8 cellular contexts compared by ENCODE assay signal in the genomic region with DNA sequence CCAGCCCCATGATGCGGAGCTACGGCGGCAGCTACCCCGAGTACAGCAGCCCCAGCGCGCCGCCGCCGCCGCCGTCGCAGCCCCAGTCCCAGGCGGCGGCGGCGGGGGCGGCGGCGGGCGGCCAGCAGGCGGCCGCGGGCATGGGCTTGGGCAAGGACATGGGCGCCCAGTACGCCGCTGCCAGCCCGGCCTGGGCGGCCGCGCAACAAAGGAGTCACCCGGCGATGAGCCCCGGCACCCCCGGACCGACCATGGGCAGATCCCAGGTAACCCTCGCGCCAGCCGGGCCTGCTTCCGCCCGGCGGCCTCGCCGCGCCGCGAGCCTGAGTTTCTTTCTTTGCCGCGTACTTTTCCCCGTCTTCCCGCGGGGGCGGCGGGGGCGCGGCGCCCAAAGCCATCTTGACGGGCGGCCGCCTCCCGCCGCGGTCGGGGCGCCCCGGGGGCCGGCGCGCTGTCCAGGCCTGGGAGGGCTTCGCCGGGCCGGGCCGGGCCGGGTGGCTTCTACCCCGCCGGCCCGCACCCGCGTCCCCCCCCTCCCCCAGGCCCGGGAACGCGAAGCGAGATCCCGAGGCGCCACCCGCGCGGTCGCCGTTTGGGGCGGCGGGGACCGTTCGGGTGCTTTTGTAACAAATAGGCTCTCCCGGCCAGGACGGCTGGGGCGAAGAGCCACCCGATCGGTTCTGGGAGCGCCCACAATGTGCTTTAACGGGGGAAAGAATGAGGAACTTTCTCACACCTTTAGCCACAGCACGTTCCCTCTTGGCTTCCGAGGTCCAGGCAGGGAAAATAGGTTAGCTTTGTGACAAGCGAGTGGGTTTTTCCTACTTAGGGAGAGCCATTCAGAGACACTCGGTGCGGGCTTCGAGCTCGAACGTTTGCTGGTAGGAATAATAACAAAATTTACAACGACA. TPM values are rescaled to one million over a fixed set of nuclear protein-coding genes. Genes with fewer than 3 reads are reported as not detected.
A peak's percentile ranks its signal among the peaks of the same experiment; 100 is the strongest.
DNase-seq lines count a peak whose midpoint lies in the region; TF ChIP-seq lines count a peak whose summit lies in the region.

No MANE protein-coding gene starts in this region.

- H3K4me3 ChIP-seq in GM06990 (replicated peaks; ENCODE audit: low read depth, low read length) (peak overlapping the region; percentile 74), breast epithelium (peak overlapping the region; percentile 84 to 97 (median 87))

- H3K27me3 ChIP-seq in GM06990 (replicated peaks; ENCODE audit: control insufficient read depth, insufficient read depth, low read length) (no peaks in the 10 kb centered on the region), breast epithelium (no peaks in the 10 kb centered on the region)

- peak overlapping the region; percentile 98 to 100 for H3K27ac ChIP-seq in breast epithelium

- DNase-seq in GM06990 (ENCODE audit: extremely low read depth, insufficient read length) = peak; percentile 72
- peak; percentile 45 for DNase-seq in HuH-7 (ENCODE audit: low spot score)
- peak; percentile 55 for DNase-seq in UCSD-AML1 (lab: John Stamatoyannopoulos, UW; ENCODE audit: unreplicated experiment)
- DNase-seq in breast epithelium (ENCODE audit: low spot score in 2 of 2) = peak in 1 of 2 donors; percentile 34
- peak; percentile 47 for DNase-seq in kidney tubule cell (ENCODE audit: low spot score)
- DNase-seq in stimulated activated CD4-positive, alpha-beta T cell treated with anti-CD3 and anti-CD28 coated beads, Interleukin-1b, Interleukin-23, amount 100 ng/mL, for 24 hours (ENCODE audit: low read depth in 4 of 4, low spot score in 1 of 4) = peak in 3 of 4 experiments; percentile 16 to 51 (median 31)
- DNase-seq in cerebellum (ENCODE audit: low spot score) = no peak
- DNase-seq in GM19240 (ENCODE audit: insufficient read length, low spot score) = no peak

- H3K9me3 ChIP-seq in breast epithelium = no peaks in the 10 kb centered on the region

- intact Hi-C loops in breast epithelium (cut with DNase I; ENCODE audit: low total_unique reads) = loop anchor here (5.0 to 10.0 kb wide), 3 partner anchors 57 to 245 kb away; no protein-coding TSS in a partner anchor

- no peak for TF ChIP-seq POLR2A in breast epithelium (IDR thresholded peaks at IDR 0.05)

- no peak for TF ChIP-seq CTCF in GM06990 (IDR thresholded peaks at IDR 0.05; ENCODE audit: insufficient read depth, low read length, poor library complexity, severe bottlenecking)
- no peak for TF ChIP-seq CTCF in breast epithelium (IDR thresholded peaks at IDR 0.05)

- no peaks in the 10 kb centered on the region for H3K36me3 ChIP-seq in GM06990 (ENCODE audit: control insufficient read depth, insufficient read depth, low read length)
- no peaks in the 10 kb centered on the region for H3K36me3 ChIP-seq in breast epithelium

- peaks cover 0 to 8% of the 10 kb centered on the region in 2 donors for H3K4me1 ChIP-seq in breast epithelium

RNA-seq across cellular contexts. Expression of gene ARID1B, which starts 2.3 kb away (rescaled TPM):
- 100 to 1,000 TPM in 2 of 3 donors, 10 to 100 TPM in 1; 99.9 to 205 (median 131) TPM for total RNA-seq in breast epithelium
- 214 TPM for total RNA-seq in cerebellum

Comparison
In these comparisons a context has a peak if more than half of its experiments do, and no peak if none do; other contexts are left out.
1. DNase-seq: peak in GM06990 (single experiment), HuH-7 (single experiment), UCSD-AML1 (single experiment), kidney tubule cell (single experiment) and stimulated activated CD4-positive, alpha-beta T cell treated with anti-CD3 and anti-CD28 coated beads, Interleukin-1b, Interleukin-23, amount 100 ng/mL, for 24 hours (3 of 4); none in cerebellum (single experiment) and GM19240 (single experiment).